In the genomic region with DNA sequence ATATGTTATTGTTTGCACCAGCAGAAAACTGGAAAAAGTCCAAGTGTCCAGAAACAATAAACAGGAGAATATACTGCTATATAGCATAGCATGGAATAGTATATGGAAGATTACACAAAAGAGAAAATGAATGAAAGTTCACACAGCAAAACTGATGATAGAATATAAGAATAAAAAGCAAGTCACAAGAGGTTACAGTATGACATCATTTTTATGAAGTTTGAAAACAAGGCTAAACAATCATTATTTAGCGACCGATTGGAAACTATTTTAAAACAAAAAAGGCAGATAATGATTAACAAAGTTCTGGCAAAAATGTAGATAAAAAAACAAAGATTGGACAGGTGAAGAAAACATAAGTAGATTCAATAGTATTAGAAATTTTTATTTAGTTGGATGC, we compare ENCODE assay signal across 1 cellular context.
TF ChIP-seq lines count a peak whose summit lies in the region.

No MANE protein-coding gene starts in this region.

TF ChIP-seq in HepG2, 621 proteins besides CTCF, POLR2A, EP300 and RAD21 (continued from another document):
- TF ChIP-seq, protein P1, sequence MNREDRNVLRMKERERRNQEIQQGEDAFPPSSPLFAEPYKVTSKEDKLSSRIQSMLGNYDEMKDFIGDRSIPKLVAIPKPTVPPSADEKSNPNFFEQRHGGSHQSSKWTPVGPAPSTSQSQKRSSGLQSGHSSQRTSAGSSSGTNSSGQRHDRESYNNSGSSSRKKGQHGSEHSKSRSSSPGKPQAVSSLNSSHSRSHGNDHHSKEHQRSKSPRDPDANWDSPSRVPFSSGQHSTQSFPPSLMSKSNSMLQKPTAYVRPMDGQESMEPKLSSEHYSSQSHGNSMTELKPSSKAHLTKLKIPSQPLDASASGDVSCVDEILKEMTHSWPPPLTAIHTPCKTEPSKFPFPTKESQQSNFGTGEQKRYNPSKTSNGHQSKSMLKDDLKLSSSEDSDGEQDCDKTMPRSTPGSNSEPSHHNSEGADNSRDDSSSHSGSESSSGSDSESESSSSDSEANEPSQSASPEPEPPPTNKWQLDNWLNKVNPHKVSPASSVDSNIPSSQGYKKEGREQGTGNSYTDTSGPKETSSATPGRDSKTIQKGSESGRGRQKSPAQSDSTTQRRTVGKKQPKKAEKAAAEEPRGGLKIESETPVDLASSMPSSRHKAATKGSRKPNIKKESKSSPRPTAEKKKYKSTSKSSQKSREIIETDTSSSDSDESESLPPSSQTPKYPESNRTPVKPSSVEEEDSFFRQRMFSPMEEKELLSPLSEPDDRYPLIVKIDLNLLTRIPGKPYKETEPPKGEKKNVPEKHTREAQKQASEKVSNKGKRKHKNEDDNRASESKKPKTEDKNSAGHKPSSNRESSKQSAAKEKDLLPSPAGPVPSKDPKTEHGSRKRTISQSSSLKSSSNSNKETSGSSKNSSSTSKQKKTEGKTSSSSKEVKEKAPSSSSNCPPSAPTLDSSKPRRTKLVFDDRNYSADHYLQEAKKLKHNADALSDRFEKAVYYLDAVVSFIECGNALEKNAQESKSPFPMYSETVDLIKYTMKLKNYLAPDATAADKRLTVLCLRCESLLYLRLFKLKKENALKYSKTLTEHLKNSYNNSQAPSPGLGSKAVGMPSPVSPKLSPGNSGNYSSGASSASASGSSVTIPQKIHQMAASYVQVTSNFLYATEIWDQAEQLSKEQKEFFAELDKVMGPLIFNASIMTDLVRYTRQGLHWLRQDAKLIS (CRISPR knock-in tag; IDR thresholded peaks at IDR 0.05), result no peak
- TF ChIP-seq KDM4B (CRISPR knock-in tag; IDR thresholded peaks at IDR 0.05), result no peak
TF ChIP-seq in HepG2: peak in this region for 1.
